10 cellular contexts compared by ENCODE assay signal in the genomic region with DNA sequence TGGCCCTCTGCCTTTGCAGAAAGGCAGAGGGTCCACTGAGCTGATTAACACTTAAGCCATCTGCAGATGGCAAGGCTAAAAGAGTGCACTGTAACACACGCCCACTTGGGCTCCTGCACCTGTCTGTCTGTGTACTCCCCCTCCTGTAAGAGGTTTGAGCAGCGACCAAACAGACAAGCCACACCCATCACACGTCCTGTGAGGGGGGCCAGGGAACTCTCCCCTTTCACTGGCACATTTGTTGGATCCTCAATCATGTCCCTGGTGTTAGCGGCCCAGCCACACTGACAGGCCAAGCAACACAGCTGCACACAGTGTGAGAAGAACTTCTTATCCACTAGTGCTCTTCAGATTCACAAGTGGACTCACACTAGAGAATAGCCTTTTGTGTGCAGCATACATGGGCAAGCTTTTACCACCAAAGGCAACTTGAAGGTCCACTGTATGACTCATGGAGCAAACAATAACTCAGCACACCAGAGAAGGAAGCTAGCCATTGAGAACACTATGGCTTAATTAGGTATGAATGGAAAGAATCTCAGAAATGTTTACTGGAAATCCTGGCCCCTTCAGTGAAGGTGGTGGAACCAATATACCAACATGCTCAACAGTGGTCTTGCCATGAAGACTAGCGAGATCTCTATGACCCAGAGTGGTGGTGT. TPM values are rescaled to one million over a fixed set of nuclear protein-coding genes. Genes with fewer than 3 reads are reported as not detected.
DNase-seq lines count a peak whose midpoint lies in the region; ATAC-seq lines count a peak whose summit lies in the region.
"Had no signal": no experiment of that assay in that cellular context is flagged by ENCODE, and none has a peak within 500 bp of the region (broad histone marks: within the 10 kb centered on the region; RNA-seq: fewer than 3 reads in every experiment).

No MANE protein-coding gene starts in this region.

- DNase-seq in DMS153 (lab: John Stamatoyannopoulos, UW) (peak; percentile 95), SJSA1 (ENCODE audit: low read depth in 1 of 2, low spot score in 2 of 2) (peak; percentile 57 to 75), iPS-NIHi7 (ENCODE audit: extremely low spot score) (peak; percentile 36), left ventricle myocardium superior (no peak)
- DNase-seq in Jurkat, Clone E6-1 (ENCODE audit: low read depth, low spot score) = peak; percentile 1
- DNase-seq in activated CD8-positive, alpha-beta memory T cell treated with anti-CD3 and anti-CD28 coated beads, Interleukin-2, amount 50 U/mL, for 48 hours = no peak
- DNase-seq: DND-41, RPMI8226 had no signal

- peaks cover 29% of the 10 kb centered on the region for H3K4me1 ChIP-seq in SJSA1 (replicated peaks)

- no peak overlapping the region for H3K4me3 ChIP-seq in Jurkat, Clone E6-1 (ENCODE audit: low read length)
- H3K4me3 ChIP-seq in SJSA1 = no peak overlapping the region

- no peaks in the 10 kb centered on the region for H3K9me3 ChIP-seq in SJSA1 (replicated peaks)

- ATAC-seq in left ventricle myocardium superior (no peak), GM21737 (IDR thresholded peaks at IDR 0.05; ENCODE audit: unreplicated experiment) (no peak), GM21528 (IDR thresholded peaks at IDR 0.05; ENCODE audit: low FRiP score, unreplicated experiment) (no peak)

- H3K27me3 ChIP-seq in SJSA1 (replicated peaks) = no peaks in the 10 kb centered on the region

- H3K27ac ChIP-seq in SJSA1 = peak overlapping the region; percentile 87

- intact Hi-C loops in left ventricle myocardium superior (cut with micrococcal nuclease) = no loop called here

- H3K36me3 ChIP-seq in SJSA1 = no peaks in the 10 kb centered on the region

RNA-seq across cellular contexts. Expression of a gene that starts 29.1 kb away (rescaled TPM):
- 41.2 TPM for polyA plus RNA-seq in Jurkat, Clone E6-1 (2012; ENCODE audit: insufficient read depth, insufficient read length)
- total RNA-seq in SJSA1 (2014; rRNA removed; shearing (Covaris generic)) = 23.6 and 26.6 TPM in 2 replicates
- total RNA-seq in left ventricle myocardium superior = 8.0 TPM

RNA-seq across cellular contexts. Expression of a gene that starts 33.2 kb away (rescaled TPM):
- 9.6 TPM for polyA plus RNA-seq in Jurkat, Clone E6-1 (2012; ENCODE audit: insufficient read depth, insufficient read length)
- 10.1 and 19.4 TPM in 2 replicates for total RNA-seq in SJSA1 (2014; rRNA removed; shearing (Covaris generic))
- 13.4 TPM for total RNA-seq in left ventricle myocardium superior

Comparison
In these comparisons a context has a peak if more than half of its experiments do, and no peak if none do; other contexts are left out.
1. DNase-seq: peak in DMS153 (single experiment), Jurkat, Clone E6-1 (single experiment), SJSA1 (2 of 2) and iPS-NIHi7 (single experiment); none in left ventricle myocardium superior (single experiment) and activated CD8-positive, alpha-beta memory T cell treated with anti-CD3 and anti-CD28 coated beads, Interleukin-2, amount 50 U/mL, for 48 hours (single experiment).